23 cellular contexts compared by ENCODE assay signal in the genomic region with DNA sequence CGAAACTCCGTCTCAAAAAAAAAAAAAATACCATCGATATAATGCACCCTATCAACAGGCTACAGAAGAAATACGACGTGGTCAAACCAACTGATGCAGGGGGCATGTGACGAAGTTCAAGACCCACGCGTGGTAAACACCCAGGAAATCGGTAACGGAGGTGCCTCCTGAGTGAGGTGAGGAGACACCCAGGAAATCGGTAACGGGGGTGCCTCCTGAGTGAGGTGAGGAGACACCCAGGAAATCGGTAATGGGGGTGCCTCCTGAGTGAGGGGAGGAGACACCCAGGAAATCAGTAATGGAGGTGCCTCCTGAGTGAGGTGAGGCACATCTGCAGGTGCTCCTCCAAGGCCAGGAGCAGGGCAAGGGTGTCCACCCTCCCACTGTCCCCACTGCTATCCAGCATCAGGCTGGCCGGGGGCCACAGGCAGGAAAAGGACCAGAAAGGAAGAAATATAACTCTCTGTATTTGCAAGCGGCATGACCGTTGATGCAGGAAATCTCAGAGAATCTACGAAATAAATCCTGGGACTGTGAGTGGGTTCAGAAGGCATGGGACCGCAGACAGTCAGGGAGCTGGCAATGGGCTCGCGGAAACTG. TPM values are rescaled to one million over a fixed set of nuclear protein-coding genes. Genes with fewer than 3 reads are reported as not detected.
DNase-seq lines count a peak whose midpoint lies in the region; ATAC-seq lines count a peak whose summit lies in the region.
"Had no signal": no experiment of that assay in that cellular context is flagged by ENCODE, and none has a peak within 500 bp of the region (broad histone marks: within the 10 kb centered on the region; RNA-seq: fewer than 3 reads in every experiment).

No MANE protein-coding gene starts in this region.

- H3K27me3 Mint-ChIP-seq in activated naive CD4-positive, alpha-beta T cell treated with anti-CD3 and anti-CD28 coated beads, Interleukin-2, amount 50 U/mL, for 24 hours = no peaks in the 10 kb centered on the region
- no peaks in the 10 kb centered on the region for H3K27me3 Mint-ChIP-seq in activated CD8-positive, alpha-beta T cell treated with anti-CD3 and anti-CD28 coated beads, Interleukin-2, amount 10 ng/mL, durations not matched to agents 7 days and 5 days (ENCODE audit: low read depth)
- H3K27me3 Mint-ChIP-seq in naive thymus-derived CD8-positive, alpha-beta T cell = peaks cover 0 to 8% (median 0%) of the 10 kb centered on the region in 5 donors

- DNase-seq in activated naive CD4-positive, alpha-beta T cell treated with anti-CD3 and anti-CD28 coated beads, Interleukin-2, amount 50 U/mL, for 72 hours (ENCODE audit: low spot score in 2 of 2) = no peak
- DNase-seq in T follicular helper cell (ENCODE audit: low read depth) = peak; percentile 26
- DNase-seq in activated CD8-positive, alpha-beta T cell treated with anti-CD3 and anti-CD28 coated beads, Interleukin-2, amount 10 ng/mL, durations not matched to agents 7 days and 5 days = peak; percentile 44
- peak in 7 of 10 donors; percentile 23 to 68 (median 43) for DNase-seq in naive thymus-derived CD8-positive, alpha-beta T cell
- no peak for DNase-seq in activated CD4-positive, CD25-positive, alpha-beta regulatory T cell (lab: John Stamatoyannopoulos, UW)
- DNase-seq in nucleus accumbens (lab: John Stamatoyannopoulos, UW) = no peak
- DNase-seq: activated CD4-positive, CD25-positive, alpha-beta regulatory T cell treated with anti-CD3 and anti-CD28 coated beads, Interleukin-2, amount 50 U/mL, for 72 hours; activated T-cell treated with anti-CD3 and anti-CD28 coated beads for 4 hours; cortex of kidney; DMS153; lower lobe of right lung; NCI-H2029 treated with DMSO at 0.1 percent for 48 hours; NK-92 treated with Interleukin-12 subunit alpha and Interleukin-12 subunit beta, amount 100 ng/mL, for 24 hours; testis had no signal

- H3K27ac Mint-ChIP-seq in activated naive CD4-positive, alpha-beta T cell treated with anti-CD3 and anti-CD28 coated beads, Interleukin-2, amount 50 U/mL, for 24 hours = no peak overlapping the region
- H3K27ac Mint-ChIP-seq in activated naive CD4-positive, alpha-beta T cell treated with anti-CD3 and anti-CD28 coated beads, Interleukin-2, amount 50 U/mL, for 72 hours = peak overlapping the region in 1 of 2 donors; percentile 67
- H3K27ac Mint-ChIP-seq in activated CD8-positive, alpha-beta T cell treated with anti-CD3 and anti-CD28 coated beads, Interleukin-2, amount 10 ng/mL, durations not matched to agents 7 days and 5 days = peak overlapping the region; percentile 75
- peak overlapping the region; percentile 51 to 87 (median 76) for H3K27ac Mint-ChIP-seq in naive thymus-derived CD8-positive, alpha-beta T cell
- H3K27ac Mint-ChIP-seq: CD14-positive monocyte had no signal

- H3K36me3 Mint-ChIP-seq in activated naive CD4-positive, alpha-beta T cell treated with anti-CD3 and anti-CD28 coated beads, Interleukin-2, amount 50 U/mL, for 24 hours = no peaks in the 10 kb centered on the region
- no peaks in the 10 kb centered on the region for H3K36me3 Mint-ChIP-seq in activated naive CD4-positive, alpha-beta T cell treated with anti-CD3 and anti-CD28 coated beads, Interleukin-2, amount 50 U/mL, for 72 hours
- H3K36me3 Mint-ChIP-seq in activated CD8-positive, alpha-beta T cell treated with anti-CD3 and anti-CD28 coated beads, Interleukin-2, amount 10 ng/mL, durations not matched to agents 7 days and 5 days (ENCODE audit: low read depth) = no peaks in the 10 kb centered on the region
- no peaks in the 10 kb centered on the region for H3K36me3 Mint-ChIP-seq in naive thymus-derived CD8-positive, alpha-beta T cell
- H3K36me3 Mint-ChIP-seq: CD14-positive monocyte; stimulated activated memory B cell treated with anti-CD40 and anti-IgM and Interleukin-4, amounts not matched to agents 10 μg/mL and 1 μg/mL and 100 μg/mL, for 72 hours had no signal

- POLR2A ChIA-PET in activated CD8-positive, alpha-beta T cell treated with anti-CD3 and anti-CD28 coated beads, Interleukin-2, amount 10 ng/mL, durations not matched to agents 7 days and 5 days (lab: Charles Lee) = no interaction called here
- POLR2A ChIA-PET in naive thymus-derived CD8-positive, alpha-beta T cell (lab: Charles Lee) = interaction anchor here (0.7 to 1.6 kb wide), 7 partner anchors 9 to 216 kb away, joined by 3 to 5 read pairs (median 3); no protein-coding TSS in a partner anchor

- peaks cover 44% of the 10 kb centered on the region for H3K4me1 Mint-ChIP-seq in activated naive CD4-positive, alpha-beta T cell treated with anti-CD3 and anti-CD28 coated beads, Interleukin-2, amount 50 U/mL, for 24 hours
- peaks cover 39% of the 10 kb centered on the region for H3K4me1 Mint-ChIP-seq in activated CD8-positive, alpha-beta T cell treated with anti-CD3 and anti-CD28 coated beads, Interleukin-2, amount 10 ng/mL, durations not matched to agents 7 days and 5 days (ENCODE audit: low read depth)
- peaks cover 20 to 47% (median 42%) of the 10 kb centered on the region in 4 donors for H3K4me1 Mint-ChIP-seq in naive thymus-derived CD8-positive, alpha-beta T cell

- CTCF ChIA-PET in activated CD8-positive, alpha-beta T cell treated with anti-CD3 and anti-CD28 coated beads, Interleukin-2, amount 10 ng/mL, durations not matched to agents 7 days and 5 days (lab: Charles Lee) = interaction anchor here (0.9 to 1.4 kb wide), 3 partner anchors 11 to 41 kb away, joined by 3 to 5 read pairs (median 3); a partner anchor contains a TSS

- no peak for ATAC-seq in activated naive CD4-positive, alpha-beta T cell treated with anti-CD3 and anti-CD28 coated beads, Interleukin-2, amount 50 U/mL, for 72 hours
- no peak for ATAC-seq in activated CD8-positive, alpha-beta T cell treated with anti-CD3 and anti-CD28 coated beads, Interleukin-2, amount 10 ng/mL, durations not matched to agents 7 days and 5 days
- ATAC-seq in naive thymus-derived CD8-positive, alpha-beta T cell = peak; percentile 33 to 78
- ATAC-seq in GM19467 (IDR thresholded peaks at IDR 0.05; ENCODE audit: unreplicated experiment) = no peak
- ATAC-seq: lower lobe of right lung; psoas muscle; stimulated activated memory B cell treated with anti-CD40 and anti-IgM and Interleukin-4, amounts not matched to agents 10 μg/mL and 1 μg/mL and 100 μg/mL, for 72 hours had no signal

- H3K4me3 Mint-ChIP-seq in activated naive CD4-positive, alpha-beta T cell treated with anti-CD3 and anti-CD28 coated beads, Interleukin-2, amount 50 U/mL, for 24 hours = peak overlapping the region; percentile 58
- no peak overlapping the region for H3K4me3 Mint-ChIP-seq in activated CD8-positive, alpha-beta T cell treated with anti-CD3 and anti-CD28 coated beads, Interleukin-2, amount 10 ng/mL, durations not matched to agents 7 days and 5 days
- H3K4me3 Mint-ChIP-seq in naive thymus-derived CD8-positive, alpha-beta T cell = peak overlapping the region; percentile 33 to 80 (median 65)
- H3K4me3 Mint-ChIP-seq: stimulated activated memory B cell treated with anti-CD40 and anti-IgM and Interleukin-4, amounts not matched to agents 10 μg/mL and 1 μg/mL and 100 μg/mL, for 72 hours had no signal

- H3K9me3 Mint-ChIP-seq in activated naive CD4-positive, alpha-beta T cell treated with anti-CD3 and anti-CD28 coated beads, Interleukin-2, amount 50 U/mL, for 24 hours = no peaks in the 10 kb centered on the region
- H3K9me3 Mint-ChIP-seq in activated naive CD4-positive, alpha-beta T cell treated with anti-CD3 and anti-CD28 coated beads, Interleukin-2, amount 50 U/mL, for 72 hours = no peaks in the 10 kb centered on the region
- no peaks in the 10 kb centered on the region for H3K9me3 Mint-ChIP-seq in activated CD8-positive, alpha-beta T cell treated with anti-CD3 and anti-CD28 coated beads, Interleukin-2, amount 10 ng/mL, durations not matched to agents 7 days and 5 days (ENCODE audit: insufficient read depth)
- H3K9me3 Mint-ChIP-seq in naive thymus-derived CD8-positive, alpha-beta T cell = no peaks in the 10 kb centered on the region
- H3K9me3 Mint-ChIP-seq: stimulated activated memory B cell treated with anti-CD40 and anti-IgM and Interleukin-4, amounts not matched to agents 10 μg/mL and 1 μg/mL and 100 μg/mL, for 72 hours had no signal

RNA-seq across cellular contexts. Expression of a gene that starts 10.7 kb away (rescaled TPM):
- 1 to 10 TPM; 1.6 to 9.3 TPM for total RNA-seq in activated naive CD4-positive, alpha-beta T cell treated with anti-CD3 and anti-CD28 coated beads, Interleukin-2, amount 50 U/mL, for 72 hours
- 1 to 10 TPM; 2.7 to 3.1 TPM for total RNA-seq in activated CD8-positive, alpha-beta T cell treated with anti-CD3 and anti-CD28 coated beads, Interleukin-2, amount 10 ng/mL, durations not matched to agents 7 days and 5 days
- total RNA-seq in naive thymus-derived CD8-positive, alpha-beta T cell = 1 to 10 TPM; 7.0 to 9.5 TPM
- 1 to 10 TPM; 1.4 to 3.8 (median 2.5) TPM for polyA plus RNA-seq in naive thymus-derived CD8-positive, alpha-beta T cell

RNA-seq across cellular contexts. Expression of a gene that starts 50.7 kb away (rescaled TPM):
- not detected for total RNA-seq in activated naive CD4-positive, alpha-beta T cell treated with anti-CD3 and anti-CD28 coated beads, Interleukin-2, amount 50 U/mL, for 72 hours
- not detected for total RNA-seq in activated CD8-positive, alpha-beta T cell treated with anti-CD3 and anti-CD28 coated beads, Interleukin-2, amount 10 ng/mL, durations not matched to agents 7 days and 5 days
- total RNA-seq in naive thymus-derived CD8-positive, alpha-beta T cell = not detected
- not detected for polyA plus RNA-seq in naive thymus-derived CD8-positive, alpha-beta T cell
- total RNA-seq: breast epithelium, fibroblast of lung, H1, LHCN-M2, lower lobe of right lung, psoas muscle had no signal
- polyA plus RNA-seq: CD14-positive monocyte, fibroblast of lung, H1, psoas muscle had no signal

RNA-seq across cellular contexts. Expression of a gene that starts 54.3 kb away (rescaled TPM):
- total RNA-seq in activated naive CD4-positive, alpha-beta T cell treated with anti-CD3 and anti-CD28 coated beads, Interleukin-2, amount 50 U/mL, for 72 hours = not detected
- under 1 TPM in 1 of 2 experiments, not detected in 1; 0.13 TPM for total RNA-seq in activated CD8-positive, alpha-beta T cell treated with anti-CD3 and anti-CD28 coated beads, Interleukin-2, amount 10 ng/mL, durations not matched to agents 7 days and 5 days
- total RNA-seq in naive thymus-derived CD8-positive, alpha-beta T cell = under 1 TPM in 1 of 2 experiments, not detected in 1; 0.25 TPM
- polyA plus RNA-seq in naive thymus-derived CD8-positive, alpha-beta T cell = under 1 TPM in 1 of 3 donors, not detected in 2; 0.11 TPM

RNA-seq across cellular contexts. Expression of a gene that starts 58.3 kb away (rescaled TPM):
- total RNA-seq in activated naive CD4-positive, alpha-beta T cell treated with anti-CD3 and anti-CD28 coated beads, Interleukin-2, amount 50 U/mL, for 72 hours = 10 to 100 TPM; 18.8 to 20.7 TPM
- total RNA-seq in activated CD8-positive, alpha-beta T cell treated with anti-CD3 and anti-CD28 coated beads, Interleukin-2, amount 10 ng/mL, durations not matched to agents 7 days and 5 days = 10 to 100 TPM; 16.8 to 18.2 TPM
- total RNA-seq in naive thymus-derived CD8-positive, alpha-beta T cell = 10 to 100 TPM; 46.9 to 49.0 TPM
- polyA plus RNA-seq in naive thymus-derived CD8-positive, alpha-beta T cell = 10 to 100 TPM; 19.3 to 21.5 (median 20.2) TPM

Comparison
In these comparisons a context has a peak if more than half of its experiments do, and no peak if none do; other contexts are left out.
1. ATAC-seq: peak in naive thymus-derived CD8-positive, alpha-beta T cell (2 of 2); none in activated naive CD4-positive, alpha-beta T cell treated with anti-CD3 and anti-CD28 coated beads, Interleukin-2, amount 50 U/mL, for 72 hours (0 of 2), activated CD8-positive, alpha-beta T cell treated with anti-CD3 and anti-CD28 coated beads, Interleukin-2, amount 10 ng/mL, durations not matched to agents 7 days and 5 days (single experiment) and GM19467 (single experiment).
2. DNase-seq: peak in T follicular helper cell (single experiment), activated CD8-positive, alpha-beta T cell treated with anti-CD3 and anti-CD28 coated beads, Interleukin-2, amount 10 ng/mL, durations not matched to agents 7 days and 5 days (single experiment) and naive thymus-derived CD8-positive, alpha-beta T cell (7 of 10); none in activated naive CD4-positive, alpha-beta T cell treated with anti-CD3 and anti-CD28 coated beads, Interleukin-2, amount 50 U/mL, for 72 hours (0 of 2), activated CD4-positive, CD25-positive, alpha-beta regulatory T cell (0 of 4) and nucleus accumbens (0 of 56).